28 cellular contexts compared by ENCODE assay signal in the genomic region with DNA sequence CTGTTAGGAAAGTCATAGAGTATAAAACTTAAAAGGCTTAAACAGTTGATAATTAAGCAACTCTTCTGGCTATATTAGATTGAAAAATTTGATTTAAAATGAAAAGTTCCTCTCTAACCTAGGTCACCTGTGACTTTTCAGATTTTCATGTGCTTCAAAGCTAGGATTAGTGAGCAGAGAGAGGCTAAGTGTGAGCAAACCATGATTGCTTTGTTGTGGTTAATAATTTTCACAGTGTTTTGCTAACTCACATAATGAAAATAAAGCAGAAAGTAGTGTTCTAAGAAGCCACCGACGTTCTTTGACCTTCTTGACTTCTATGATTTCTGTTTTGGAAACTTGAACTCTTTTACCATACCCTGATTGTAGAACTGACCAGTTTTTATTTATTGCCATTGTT.
"Had no signal": no experiment of that assay in that cellular context is flagged by ENCODE, and none has a peak within 500 bp of the region (broad histone marks: within the 10 kb centered on the region; RNA-seq: fewer than 3 reads in every experiment).

No MANE protein-coding gene starts in this region.

- H3K4me3 ChIP-seq: esophagus squamous epithelium, left ventricle myocardium inferior, tibial nerve had no signal

- H3K79me2 ChIP-seq: parathyroid adenoma had no signal

- H3K9me3 ChIP-seq: esophagus squamous epithelium had no signal

- H3K9ac ChIP-seq: parathyroid adenoma had no signal

- H3K27me3 ChIP-seq: esophagus squamous epithelium, tibial nerve had no signal

- H3K4me1 ChIP-seq: parathyroid adenoma had no signal

- H3K27ac Mint-ChIP-seq: activated CD4-positive, alpha-beta memory T cell treated with anti-CD3 and anti-CD28 coated beads for 36 hours; activated CD4-positive, alpha-beta T cell treated with anti-CD3 and anti-CD28 coated beads, Interleukin-2, amount 10 ng/mL, durations not matched to agents 24 days and 14 days; activated naive CD8-positive, alpha-beta T cell treated with anti-CD3 and anti-CD28 coated beads, Interleukin-2, amount 50 U/mL, for 24 hours; activated T-helper 1 cell treated with anti-CD3 and anti-CD28 coated beads, Interleukin-12 subunit alpha, Interleukin-12 subunit beta, Interleukin-2, Interleukin-4 antibody, amounts not matched to agents 30 ng/mL and 10 ng/mL and 1 ng/mL, durations not matched to agents 14 hours and 24 hours and 36 hours; dendritic cell treated with granulocyte-macrophage colony-stimulating factor and Interleukin-4, amounts not matched to agents 40 ng/mL and 50 ng/mL, for 4 days had no signal

- H3K36me3 ChIP-seq: esophagus squamous epithelium, left ventricle myocardium inferior had no signal

- DNase-seq: activated CD4-positive, alpha-beta memory T cell treated with anti-CD3 and anti-CD28 coated beads for 36 hours; activated CD4-positive, alpha-beta T cell treated with anti-CD3 and anti-CD28 coated beads, Interleukin-2, amount 10 ng/mL, durations not matched to agents 24 days and 14 days; activated CD4-positive, CD25-positive, alpha-beta regulatory T cell treated with anti-CD3 and anti-CD28 coated beads, Interleukin-2, amount 50 U/mL, for 72 hours; activated CD8-positive, alpha-beta memory T cell treated with anti-CD3 and anti-CD28 coated beads, Interleukin-2, amount 50 U/mL, for 4 hours; activated gamma-delta T cell treated with Interleukin-2 at 50 U/mL for 16 hours; activated naive CD4-positive, alpha-beta T cell treated with anti-CD3 and anti-CD28 coated beads, Interleukin-2, amount 50 U/mL, for 16 hours; activated naive CD8-positive, alpha-beta T cell treated with anti-CD3 and anti-CD28 coated beads, Interleukin-2, amount 50 U/mL, for 24 hours; activated T-cell treated with anti-CD3 and anti-CD28 coated beads, Interleukin-2, amount 50 U/mL, for 1 hour; amygdala; caudate nucleus; esophagus squamous epithelium; left ventricle myocardium inferior; naive B cell; occipital lobe; right cardiac atrium; stimulated activated CD4-positive, alpha-beta T cell treated with anti-CD3 and anti-CD28 coated beads, Interleukin-2, amount 100 ng/mL, for 48 hours; stimulated activated naive CD4-positive, alpha-beta T cell treated with Interleukin-2 at 50 U/mL for 16 hours; T-helper 2 cell had no signal

- H3K27me3 Mint-ChIP-seq: activated CD4-positive, alpha-beta memory T cell treated with anti-CD3 and anti-CD28 coated beads for 36 hours; activated naive CD8-positive, alpha-beta T cell treated with anti-CD3 and anti-CD28 coated beads, Interleukin-2, amount 50 U/mL, for 24 hours; dendritic cell treated with granulocyte-macrophage colony-stimulating factor and Interleukin-4, amounts not matched to agents 40 ng/mL and 50 ng/mL, for 4 days; naive B cell had no signal

- FAIRE-seq: endometrium, frontal cortex, islet of Langerhans, urothelium cell line had no signal

- H3K36me3 Mint-ChIP-seq: activated CD4-positive, alpha-beta memory T cell treated with anti-CD3 and anti-CD28 coated beads for 36 hours had no signal

- ATAC-seq: activated naive CD8-positive, alpha-beta T cell treated with anti-CD3 and anti-CD28 coated beads, Interleukin-2, amount 50 U/mL, for 24 hours; right cardiac atrium had no signal

- H3K4me3 Mint-ChIP-seq: activated CD4-positive, alpha-beta memory T cell treated with anti-CD3 and anti-CD28 coated beads for 36 hours; activated CD4-positive, alpha-beta T cell treated with anti-CD3 and anti-CD28 coated beads, Interleukin-2, amount 10 ng/mL, durations not matched to agents 24 days and 14 days; activated naive CD8-positive, alpha-beta T cell treated with anti-CD3 and anti-CD28 coated beads, Interleukin-2, amount 50 U/mL, for 24 hours; activated T-helper 1 cell treated with anti-CD3 and anti-CD28 coated beads, Interleukin-12 subunit alpha, Interleukin-12 subunit beta, Interleukin-2, Interleukin-4 antibody, amounts not matched to agents 30 ng/mL and 10 ng/mL and 1 ng/mL, durations not matched to agents 14 hours and 24 hours and 36 hours; dendritic cell treated with granulocyte-macrophage colony-stimulating factor and Interleukin-4, amounts not matched to agents 40 ng/mL and 50 ng/mL, for 4 days; naive B cell; neural crest cell had no signal

- H3K9me3 Mint-ChIP-seq: activated CD4-positive, alpha-beta T cell treated with anti-CD3 and anti-CD28 coated beads, Interleukin-2, amount 10 ng/mL, durations not matched to agents 24 days and 14 days; activated naive CD8-positive, alpha-beta T cell treated with anti-CD3 and anti-CD28 coated beads, Interleukin-2, amount 50 U/mL, for 24 hours; activated T-helper 1 cell treated with anti-CD3 and anti-CD28 coated beads, Interleukin-12 subunit alpha, Interleukin-12 subunit beta, Interleukin-2, Interleukin-4 antibody, amounts not matched to agents 30 ng/mL and 10 ng/mL and 1 ng/mL, durations not matched to agents 14 hours and 24 hours and 36 hours; dendritic cell treated with granulocyte-macrophage colony-stimulating factor and Interleukin-4, amounts not matched to agents 40 ng/mL and 50 ng/mL, for 4 days had no signal

- H2AFZ ChIP-seq: parathyroid adenoma had no signal

- H3K4me1 Mint-ChIP-seq: neural crest cell had no signal

- H3K27ac ChIP-seq: epithelial cell of prostate, esophagus squamous epithelium, left ventricle myocardium inferior, parathyroid adenoma, tibial nerve had no signal
